29 cellular contexts compared by ENCODE assay signal in the genomic region with DNA sequence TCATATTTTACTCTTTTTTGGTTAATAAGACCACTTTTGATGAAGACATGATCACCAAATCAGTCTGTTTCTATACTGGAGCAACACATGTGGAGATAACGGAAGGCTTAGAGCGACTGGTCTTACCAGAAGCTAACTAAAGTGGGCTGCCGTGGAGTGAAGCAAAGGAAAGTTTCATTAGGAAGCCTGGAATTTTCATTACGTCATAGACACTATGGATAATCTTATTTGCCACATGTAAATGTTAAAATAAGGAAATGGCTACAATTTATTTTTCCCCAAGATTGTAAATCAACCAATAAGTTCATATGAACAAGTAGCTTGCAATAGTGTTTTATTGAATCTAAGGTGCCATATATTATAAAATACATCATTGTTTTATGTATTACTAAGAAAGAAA.
"Had no signal": no experiment of that assay in that cellular context is flagged by ENCODE, and none has a peak within 500 bp of the region (broad histone marks: within the 10 kb centered on the region; RNA-seq: fewer than 3 reads in every experiment).

No MANE protein-coding gene starts in this region.

- H3K36me3 ChIP-seq: stomach, suprapubic skin, thoracic aorta, thyroid gland, tibial artery, tibial nerve, transverse colon, upper lobe of left lung, upper lobe of right lung, uterus, vagina had no signal

- H3K27ac Mint-ChIP-seq: stimulated activated memory B cell treated with anti-CD40 and anti-IgM and Interleukin-4, amounts not matched to agents 10 μg/mL and 1 μg/mL and 100 μg/mL, for 72 hours; stimulated activated naive B cell treated with anti-CD40 and anti-IgM and Interleukin-4, amounts not matched to agents 10 μg/mL and 1 μg/mL and 100 μg/mL, for 72 hours; stimulated activated naive CD8-positive, alpha-beta T cell treated with anti-CD3 and anti-CD28 coated beads, Interleukin-15, amount 100 ng/mL, for 72 hours; stimulated activated naive CD8-positive, alpha-beta T cell treated with anti-CD3 and anti-CD28 coated beads, Interleukin-15, Interleukin-2, amounts not matched to agents 100 ng/mL and 50 ng/mL, for 24 hours; type B pancreatic cell had no signal

- H3K4me3 Mint-ChIP-seq: stimulated activated memory B cell treated with anti-CD40 and anti-IgM and Interleukin-4, amounts not matched to agents 10 μg/mL and 1 μg/mL and 100 μg/mL, for 72 hours; stimulated activated naive B cell treated with anti-CD40 and anti-IgM and Interleukin-4, amounts not matched to agents 10 μg/mL and 1 μg/mL and 100 μg/mL, for 72 hours; stimulated activated naive CD8-positive, alpha-beta T cell treated with anti-CD3 and anti-CD28 coated beads, Interleukin-15, amount 100 ng/mL, for 72 hours; stimulated activated naive CD8-positive, alpha-beta T cell treated with anti-CD3 and anti-CD28 coated beads, Interleukin-15, Interleukin-2, amounts not matched to agents 100 ng/mL and 50 ng/mL, for 24 hours; type B pancreatic cell had no signal

- ATAC-seq: stimulated activated memory B cell treated with anti-CD40 and anti-IgM and Interleukin-4, amounts not matched to agents 10 μg/mL and 1 μg/mL and 100 μg/mL, for 72 hours; stimulated activated naive B cell treated with anti-CD40 and anti-IgM and Interleukin-4, amounts not matched to agents 10 μg/mL and 1 μg/mL and 100 μg/mL, for 72 hours; stimulated activated naive CD8-positive, alpha-beta T cell treated with anti-CD3 and anti-CD28 coated beads, Interleukin-15, amount 100 ng/mL, for 72 hours; stimulated activated naive CD8-positive, alpha-beta T cell treated with anti-CD3 and anti-CD28 coated beads, Interleukin-15, Interleukin-2, amounts not matched to agents 100 U/mL and 50 U/mL, for 24 hours; upper lobe of right lung had no signal

- H3K4me1 ChIP-seq: stomach, suprapubic skin, testis, thyroid gland, tibial nerve, transverse colon, upper lobe of left lung, upper lobe of right lung, uterus, vagina had no signal

- H3K36me3 Mint-ChIP-seq: stimulated activated effector memory CD8-positive, alpha-beta T cell treated with anti-CD3 and anti-CD28 coated beads, Interleukin-12 subunit alpha, Interleukin-12 subunit beta, amount 100 ng/mL, for 72 hours; stimulated activated memory B cell treated with anti-CD40 and anti-IgM and Interleukin-4, amounts not matched to agents 10 μg/mL and 1 μg/mL and 100 μg/mL, for 72 hours had no signal

- H3K9me3 Mint-ChIP-seq: stimulated activated effector memory CD8-positive, alpha-beta T cell treated with anti-CD3 and anti-CD28 coated beads, Interleukin-12 subunit alpha, Interleukin-12 subunit beta, amount 100 ng/mL, for 72 hours; stimulated activated memory B cell treated with anti-CD40 and anti-IgM and Interleukin-4, amounts not matched to agents 10 μg/mL and 1 μg/mL and 100 μg/mL, for 72 hours; stimulated activated naive B cell treated with anti-CD40 and anti-IgM and Interleukin-4, amounts not matched to agents 10 μg/mL and 1 μg/mL and 100 μg/mL, for 72 hours; stimulated activated naive CD8-positive, alpha-beta T cell treated with anti-CD3 and anti-CD28 coated beads, Interleukin-15, amount 100 ng/mL, for 72 hours; stimulated activated naive CD8-positive, alpha-beta T cell treated with anti-CD3 and anti-CD28 coated beads, Interleukin-15, Interleukin-2, amounts not matched to agents 100 ng/mL and 50 ng/mL, for 24 hours; type B pancreatic cell had no signal

- H3K27me3 ChIP-seq: stomach, suprapubic skin, testis, thyroid gland, tibial artery, tibial nerve, transverse colon, upper lobe of left lung, upper lobe of right lung, uterus, vagina had no signal

- DNase-seq: stimulated activated CD4-positive, alpha-beta T cell treated with anti-CD3 and anti-CD28 coated beads, Interleukin-2, amount 100 ng/mL, for 48 hours; stimulated activated CD4-positive, alpha-beta T cell treated with anti-CD3 and anti-CD28 coated beads, Interleukin-4, amount 100 ng/mL, for 1 hour; stimulated activated CD4-positive, alpha-beta T cell treated with anti-CD3 and anti-CD28 coated beads, Interleukin-4, amount 100 ng/mL, for 24 hours; stimulated activated CD4-positive, alpha-beta T cell treated with anti-CD3 and anti-CD28 coated beads, Interleukin-4, amount 100 ng/mL, for 4 hours; stimulated activated CD8-positive, alpha-beta memory T cell treated with anti-CD3 and anti-CD28 coated beads, Interleukin-4, amount 100 ng/mL, for 48 hours; stimulated activated naive B cell treated with anti-CD40 and anti-IgM and Interleukin-4, amounts not matched to agents 10 μg/mL and 1 μg/mL and 100 μg/mL, for 72 hours; stimulated activated naive CD4-positive, alpha-beta T cell; stimulated activated naive CD4-positive, alpha-beta T cell treated with Interleukin-2 at 50 U/mL for 16 hours; stimulated activated naive CD8-positive, alpha-beta T cell treated with anti-CD3 and anti-CD28 coated beads, Interleukin-15, amount 100 ng/mL, for 72 hours; stimulated activated naive CD8-positive, alpha-beta T cell treated with anti-CD3 and anti-CD28 coated beads, Interleukin-15, Interleukin-2, amounts not matched to agents 100 U/mL and 50 U/mL, for 24 hours; stomach; substantia nigra; testis; thyroid gland; tibial artery; transverse colon; trophoblast cell; upper lobe of left lung; upper lobe of right lung; uterus had no signal

- FAIRE-seq: urothelium cell line had no signal

- H3K4me1 Mint-ChIP-seq: stimulated activated naive CD8-positive, alpha-beta T cell treated with anti-CD3 and anti-CD28 coated beads, Interleukin-15, amount 100 ng/mL, for 72 hours had no signal

- H3K4me3 ChIP-seq: stomach, suprapubic skin, testis, thoracic aorta, thyroid gland, tibial artery, tibial nerve, transverse colon, upper lobe of left lung, upper lobe of right lung, uterus, vagina had no signal

- H3K9me3 ChIP-seq: stomach, suprapubic skin, testis, thoracic aorta, thyroid gland, tibial artery, tibial nerve, transverse colon, upper lobe of left lung, upper lobe of right lung, uterus, vagina had no signal

- H3K27me3 Mint-ChIP-seq: stimulated activated naive CD8-positive, alpha-beta T cell treated with anti-CD3 and anti-CD28 coated beads, Interleukin-15, amount 100 ng/mL, for 72 hours; stimulated activated naive CD8-positive, alpha-beta T cell treated with anti-CD3 and anti-CD28 coated beads, Interleukin-15, Interleukin-2, amounts not matched to agents 100 ng/mL and 50 ng/mL, for 24 hours had no signal

- H3K27ac ChIP-seq: stomach, suprapubic skin, testis, thyroid gland, tibial artery, tibial nerve, transverse colon, upper lobe of left lung, upper lobe of right lung, uterus, vagina had no signal
